Comparison of ENCODE assay signal across 8 cellular contexts in the genomic region with DNA sequence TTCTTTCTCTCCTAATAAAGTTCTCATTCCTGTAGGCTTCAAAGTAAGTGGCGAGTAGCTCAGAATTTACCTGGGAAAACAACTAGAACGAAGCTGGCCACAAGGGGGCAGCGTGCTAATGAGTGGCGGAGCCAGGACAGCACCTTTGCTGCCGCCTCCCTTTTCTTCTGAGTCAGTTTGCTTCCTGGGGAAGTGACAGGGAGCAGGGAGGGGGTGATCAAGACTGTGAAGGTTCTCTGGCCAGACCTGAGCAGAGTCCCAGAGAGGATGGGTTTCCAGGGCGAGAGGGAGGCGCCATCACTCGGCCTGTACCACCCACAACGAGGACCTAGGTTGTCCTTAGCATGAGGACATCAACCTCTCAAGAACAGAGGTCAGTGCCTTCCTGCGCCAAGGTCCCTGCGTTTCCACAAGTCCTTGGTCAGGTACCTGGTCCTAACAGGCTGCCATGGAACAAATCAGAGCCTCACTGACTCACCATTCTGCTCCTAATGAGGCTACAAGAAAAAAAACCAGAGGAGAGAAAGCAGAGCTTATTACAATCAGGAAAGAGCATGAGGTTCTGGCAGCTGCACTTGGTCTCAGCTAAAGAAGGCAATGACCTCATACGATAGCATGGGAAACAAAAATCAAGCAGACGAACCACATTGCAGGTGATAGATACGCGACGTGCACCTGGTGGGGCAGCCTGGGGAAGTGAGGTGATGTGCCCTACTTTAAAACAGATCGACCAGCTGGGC.
A peak's percentile ranks its signal among the peaks of the same experiment; 100 is the strongest.
DNase-seq lines count a peak whose midpoint lies in the region; ATAC-seq and FAIRE-seq lines count a peak whose summit lies in the region.

No MANE protein-coding gene starts in this region.

- H3K4me1 Mint-ChIP-seq in effector memory CD8-positive, alpha-beta T cell (ENCODE audit: low read depth in 2 of 2): peaks cover 14% of the 10 kb centered on the region in 2 donors
- H3K4me1 Mint-ChIP-seq in memory B cell: peaks cover 10% of the 10 kb centered on the region

- peaks cover 8% of the 10 kb centered on the region for H3K36me3 Mint-ChIP-seq in effector memory CD8-positive, alpha-beta T cell (ENCODE audit: insufficient read depth)
- H3K36me3 Mint-ChIP-seq in memory B cell: no peaks in the 10 kb centered on the region

- peak overlapping the region; percentile 86 to 96 for H3K27ac Mint-ChIP-seq in effector memory CD8-positive, alpha-beta T cell
- peak overlapping the region; percentile 73 for H3K27ac Mint-ChIP-seq in memory B cell

- DNase-seq in HTR-8/SVneo (ENCODE audit: insufficient read length, low spot score) (peak; percentile 87), memory B cell (ENCODE audit: low spot score in 2 of 2) (peak; percentile 77 to 84)
- DNase-seq in NK-92 treated with Interleukin-12 subunit alpha and Interleukin-12 subunit beta, amount 100 ng/mL, for 24 hours (lab: John Stamatoyannopoulos, UW): peak; percentile 53
- DNase-seq in activated CD8-positive, alpha-beta memory T cell treated with anti-CD3 and anti-CD28 coated beads for 1 hour (ENCODE audit: extremely low read depth in 1 of 2, low read depth in 1 of 2): peak; percentile 79 to 82
- DNase-seq in effector memory CD8-positive, alpha-beta T cell: peak; percentile 81 to 84 (median 81)
- DNase-seq in stimulated activated CD4-positive, alpha-beta T cell treated with anti-CD3 and anti-CD28 coated beads, TNF-alpha, amount 100 ng/mL, for 48 hours (ENCODE audit: low read depth in 3 of 3): peak; percentile 68 to 83 (median 75)

- peaks cover 7 to 17% of the 10 kb centered on the region in 2 donors for H3K27me3 Mint-ChIP-seq in effector memory CD8-positive, alpha-beta T cell
- peaks cover 9% of the 10 kb centered on the region for H3K27me3 Mint-ChIP-seq in memory B cell

- peak; percentile 96 for FAIRE-seq in HTR-8/SVneo (lab: Jason Lieb, UNC)

- ATAC-seq in GM18502 (IDR thresholded peaks at IDR 0.05; ENCODE audit: poor library complexity, unreplicated experiment) (peak; percentile 64), memory B cell (ENCODE audit: low read depth) (peak; percentile 85), GM18868 (IDR thresholded peaks at IDR 0.05; ENCODE audit: unreplicated experiment) (no peak)
- ATAC-seq in effector memory CD8-positive, alpha-beta T cell (replicated peaks): peak; percentile 89

- H3K4me3 Mint-ChIP-seq in effector memory CD8-positive, alpha-beta T cell: peak overlapping the region; percentile 38 to 74
- peak overlapping the region; percentile 57 for H3K4me3 Mint-ChIP-seq in memory B cell

- no peaks in the 10 kb centered on the region for H3K9me3 Mint-ChIP-seq in effector memory CD8-positive, alpha-beta T cell
- H3K9me3 Mint-ChIP-seq in memory B cell: no peaks in the 10 kb centered on the region
